ENCODE assay signal across 8 cellular contexts in the genomic region with DNA sequence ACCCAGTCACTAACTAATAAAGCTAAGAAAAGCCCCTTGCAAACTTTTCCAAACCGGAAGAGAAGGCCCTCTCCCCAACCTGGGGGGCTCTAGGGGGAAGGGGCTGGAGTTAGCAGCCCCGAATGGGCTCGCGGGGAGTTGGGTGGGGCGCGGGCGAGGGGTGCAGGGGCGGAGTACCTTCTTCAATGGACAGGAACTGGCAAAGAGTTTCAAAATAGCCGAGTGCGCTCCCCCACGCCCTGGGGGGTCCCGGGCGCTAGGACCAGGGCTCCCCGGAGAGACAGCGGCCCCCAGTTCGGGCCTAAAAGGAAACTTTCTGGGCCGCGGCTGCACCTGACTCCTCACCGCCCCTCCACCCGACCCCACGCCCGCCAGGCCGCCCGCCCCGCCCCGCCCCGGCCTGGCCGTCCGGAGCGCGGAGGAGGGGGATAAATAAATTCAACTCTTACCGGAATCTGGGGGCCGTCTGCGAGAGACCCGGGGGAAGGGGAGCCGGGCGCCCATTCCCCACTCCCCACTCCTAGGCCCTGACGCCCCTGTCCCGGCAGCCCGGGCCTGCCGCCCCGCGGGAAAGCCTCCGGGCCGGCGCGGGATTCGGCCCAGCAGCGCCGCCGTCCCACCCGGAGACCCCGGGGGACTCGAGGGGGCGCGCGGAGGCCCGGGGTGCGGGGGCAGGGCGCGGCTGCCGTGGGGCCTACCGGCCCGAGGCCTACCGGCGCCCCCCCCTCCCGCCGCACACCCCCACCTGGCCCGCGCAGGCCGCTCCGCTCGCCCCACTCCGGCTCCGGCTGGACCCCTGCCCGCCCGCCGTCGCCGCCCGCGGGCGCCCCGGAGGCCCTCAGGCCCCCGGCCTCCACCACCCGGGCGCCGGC. TPM values are rescaled to one million over a fixed set of nuclear protein-coding genes. Genes with fewer than 3 reads are reported as not detected.
DNase-seq lines count a peak whose midpoint lies in the region; ATAC-seq and TF ChIP-seq lines count a peak whose summit lies in the region.

No MANE protein-coding gene starts in this region.

- H3K4me1 ChIP-seq in HUES48 (ENCODE audit: control insufficient read depth, insufficient read depth, low read length) = peaks cover 24% of the 10 kb centered on the region
- peaks cover 4% of the 10 kb centered on the region for H3K4me1 ChIP-seq in colonic mucosa
- peaks cover 0 to 10% (median 4%) of the 10 kb centered on the region in 4 donors for H3K4me1 ChIP-seq in right lobe of liver

- 0 out of 2 replicates have a peak, but pooled peaks cover 2% of the 10 kb centered on the region for H3K9me3 ChIP-seq in HUES48 (ENCODE audit: control insufficient read depth, insufficient read depth, low read length)
- no peaks in the 10 kb centered on the region for H3K9me3 ChIP-seq in colonic mucosa
- H3K9me3 ChIP-seq in right lobe of liver = no peaks in the 10 kb centered on the region

- TF ChIP-seq CTCF in colonic mucosa (IDR thresholded peaks at IDR 0.05) = no peak
- no peak for TF ChIP-seq CTCF in right lobe of liver (IDR thresholded peaks at IDR 0.05)

- DNase-seq in ELF-1 (ENCODE audit: low read depth, low spot score) = peak; percentile 12
- peak; percentile 26 to 43 for DNase-seq in activated CD4-positive, alpha-beta T cell treated with anti-CD3 and anti-CD28 coated beads for 4 hours
- DNase-seq in colonic mucosa = peak; percentile 53
- DNase-seq in right lobe of liver = peak; percentile 49 to 64 (median 60)
- DNase-seq in stimulated activated CD4-positive, alpha-beta T cell treated with anti-CD3 and anti-CD28 coated beads, TNF-alpha, amount 100 ng/mL, for 4 hours (ENCODE audit: low read depth in 3 of 3) = peak; percentile 13 to 38 (median 15)
- no peak for DNase-seq in NCI-H128 (lab: John Stamatoyannopoulos, UW; ENCODE audit: unreplicated experiment)

- H3K27ac ChIP-seq in HUES48 (ENCODE audit: low read depth, low read length) (peak overlapping the region; percentile 97), colonic mucosa (peak overlapping the region; percentile 98), right lobe of liver (peak overlapping the region; percentile 97 to 99 (median 97))

- H3K4me3 ChIP-seq in HUES48 (ENCODE audit: low read depth, low read length) = peak overlapping the region; percentile 86
- peak overlapping the region; percentile 88 for H3K4me3 ChIP-seq in colonic mucosa
- H3K4me3 ChIP-seq in right lobe of liver = peak overlapping the region; percentile 65 to 85 (median 77)

- intact Hi-C loops in colonic mucosa (cut with DNase I) = loop anchor here (5.0 kb wide), 1 partner anchor 72 kb away; the partner anchor contains the start of genes EEF1B2 and NDUFS1
- intact Hi-C loops in right lobe of liver (cut with DNase I) = loop anchor here in 1 of 2 donors (10.0 kb wide), 1 partner anchor 70 kb away; the partner anchor contains the start of genes EEF1B2 and NDUFS1

- H3K27me3 ChIP-seq in HUES48 (ENCODE audit: control insufficient read depth, insufficient read depth, low read length) (no peaks in the 10 kb centered on the region), colonic mucosa (no peaks in the 10 kb centered on the region), right lobe of liver (no peaks in the 10 kb centered on the region)

- ATAC-seq in GM21447 (IDR thresholded peaks at IDR 0.05; ENCODE audit: unreplicated experiment) (peak; percentile 26), right lobe of liver (peak; percentile 21 to 47 (median 38))

- peak overlapping the region; percentile 88 for H3K9ac ChIP-seq in HUES48 (ENCODE audit: low read depth, low read length)
- H3K9ac ChIP-seq in colonic mucosa (ENCODE audit: low read depth in 2 of 2, low read length in 2 of 2) = peak overlapping the region; percentile 98 to 99

- H3K36me3 ChIP-seq in HUES48 (ENCODE audit: control insufficient read depth, insufficient read depth, low read length) (peaks cover 13% of the 10 kb centered on the region), colonic mucosa (no peaks in the 10 kb centered on the region), right lobe of liver (no peaks in the 10 kb centered on the region)

- no peak for TF ChIP-seq POLR2A in right lobe of liver (IDR thresholded peaks at IDR 0.05)

- 2% methylated on average over 13 of the region's 88 CpGs for WGBS in right lobe of liver (ENCODE audit: insufficient coverage, low coverage, low lambda C conversion rate, missing lambda C conversion rate)

RNA-seq across cellular contexts. Expression of gene INO80D, which starts 0.9 kb away (rescaled TPM):
- total RNA-seq in colonic mucosa (10 to 100 TPM; 20.2 to 29.9 TPM), right lobe of liver (1 to 10 TPM; 5.2 to 9.0 (median 8.2) TPM)
